1 cellular context compared by ENCODE assay signal in the genomic region with DNA sequence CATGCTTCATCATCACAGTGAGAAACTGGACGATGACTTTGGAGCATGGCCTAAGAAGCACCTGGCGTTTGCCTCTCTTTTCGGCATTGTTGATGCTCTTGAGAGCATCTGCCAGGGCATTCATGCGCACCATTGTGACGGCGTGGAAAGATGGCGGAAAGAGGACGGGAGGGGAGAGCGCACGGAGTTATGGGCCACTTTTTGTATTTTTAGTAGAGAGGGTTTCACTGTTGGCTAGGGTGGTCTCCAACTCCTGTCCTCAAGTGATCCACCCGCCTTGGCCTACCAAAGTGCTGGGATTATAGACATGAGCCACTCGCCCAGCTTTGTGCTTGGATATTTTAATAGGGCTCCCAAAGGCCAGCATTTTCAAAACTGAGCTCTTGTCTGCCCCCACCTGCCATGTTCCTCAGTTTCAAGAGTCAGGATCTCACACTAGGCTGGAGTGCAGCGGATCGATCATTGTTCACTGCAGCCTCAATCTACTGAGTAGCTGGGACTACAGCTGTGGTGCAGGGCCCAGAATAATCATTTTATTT.
A peak's percentile ranks its signal among the peaks of the same experiment; 100 is the strongest.
TF ChIP-seq lines count a peak whose summit lies in the region.

No MANE protein-coding gene starts in this region.

TF ChIP-seq in K562, 482 proteins besides CTCF, POLR2A, EP300 and RAD21:
- TF ChIP-seq MYNN (IDR thresholded peaks at IDR 0.05) (peak; percentile 41; the same call in 1 of the 2 replicates), MYNN (CRISPR knock-in tag; IDR thresholded peaks at IDR 0.05) (no peak), ZBTB26 (CRISPR knock-in tag; IDR thresholded peaks at IDR 0.05) (no peak), POLR2AphosphoS2 (IDR thresholded peaks at IDR 0.05; ENCODE audit: low read length) (peak; percentile 92), POLR2AphosphoS5 (IDR thresholded peaks at IDR 0.05; ENCODE audit: control insufficient read depth, insufficient read depth, low read depth, low read length) (peak; percentile 63; the same call in 1 of the 2 replicates), ATF1 (CRISPR knock-in tag; IDR thresholded peaks at IDR 0.05) (no peak), ATF1 (tag; IDR thresholded peaks at IDR 0.05) (0 out of 2 replicates have a peak, but pooled peaks have one; percentile 7), THRAP3 (IDR thresholded peaks at IDR 0.05; ENCODE audit: borderline replicate concordance) (peak; percentile 83; the same call in 1 of the 2 replicates), ZNF23 (CRISPR knock-in tag; IDR thresholded peaks at IDR 0.05) (no peak), RBFOX2 (IDR thresholded peaks at IDR 0.05; ENCODE audit: low read depth, low read length) (peak; percentile 8; the same call in 1 of the 2 replicates), TOE1 (IDR thresholded peaks at IDR 0.05; ENCODE audit: borderline replicate concordance) (0 out of 2 replicates have a peak, but pooled peaks have one; percentile 32), TOE1 (CRISPR knock-in tag; IDR thresholded peaks at IDR 0.05; ENCODE audit: borderline replicate concordance, low read depth) (no peak), BDP1 (IDR thresholded peaks at IDR 0.05; ENCODE audit: insufficient read depth, insufficient read length) (no peak), KDM5B (IDR thresholded peaks at IDR 0.05; ENCODE audit: insufficient replicate concordance, low read depth, low read length) (peak; percentile 26), ZNF165 (CRISPR knock-in tag; IDR thresholded peaks at IDR 0.05; ENCODE audit: borderline replicate concordance) (no peak), POLR2G (IDR thresholded peaks at IDR 0.05; ENCODE audit: low read depth, low read length) (peak; percentile 41; the same call in 1 of the 2 replicates), STAG1 (CRISPR knock-in tag; IDR thresholded peaks at IDR 0.05; ENCODE audit: borderline replicate concordance) (no peak), THAP12 (CRISPR knock-in tag; IDR thresholded peaks at IDR 0.05) (no peak), ZNF551 (CRISPR knock-in tag; IDR thresholded peaks at IDR 0.05) (0 out of 2 replicates have a peak, but pooled peaks have one; percentile 36), SUPT5H (IDR thresholded peaks at IDR 0.05) (peak; percentile 63), YY1 (IDR thresholded peaks at IDR 0.05; ENCODE audit: borderline replicate concordance in 1 of 3, control insufficient read depth in 1 of 3, extremely low read depth in 1 of 3, insufficient read depth in 3 of 3, insufficient read length in 1 of 3, insufficient replicate concordance in 2 of 3, low read depth in 1 of 3, low read length in 2 of 3) (peak in 1 of 3 experiments; percentile 24), THRB (CRISPR knock-in tag; conservative IDR thresholded peaks at IDR 0.05) (peak; percentile 50; the same call in 1 of the 2 replicates), ZNF143 (CRISPR knock-in tag; IDR thresholded peaks at IDR 0.05) (no peak), POLR2B (IDR thresholded peaks at IDR 0.05; ENCODE audit: low read depth, partially characterized antibody) (peak; percentile 56), BCLAF1 (IDR thresholded peaks at IDR 0.05; ENCODE audit: borderline replicate concordance in 1 of 2, control insufficient read depth in 1 of 2, low read depth in 2 of 2, low read length in 1 of 2) (peak in 1 of 2 experiments; percentile 57; a peak in 1 of 4 replicates), MLLT1 (IDR thresholded peaks at IDR 0.05) (peak in 1 of 2 experiments; percentile 68; a peak in 1 of 4 replicates), E2F8 (IDR thresholded peaks at IDR 0.05; ENCODE audit: low read depth, partially characterized antibody) (peak; percentile 14)
- TF ChIP-seq, protein P1, sequence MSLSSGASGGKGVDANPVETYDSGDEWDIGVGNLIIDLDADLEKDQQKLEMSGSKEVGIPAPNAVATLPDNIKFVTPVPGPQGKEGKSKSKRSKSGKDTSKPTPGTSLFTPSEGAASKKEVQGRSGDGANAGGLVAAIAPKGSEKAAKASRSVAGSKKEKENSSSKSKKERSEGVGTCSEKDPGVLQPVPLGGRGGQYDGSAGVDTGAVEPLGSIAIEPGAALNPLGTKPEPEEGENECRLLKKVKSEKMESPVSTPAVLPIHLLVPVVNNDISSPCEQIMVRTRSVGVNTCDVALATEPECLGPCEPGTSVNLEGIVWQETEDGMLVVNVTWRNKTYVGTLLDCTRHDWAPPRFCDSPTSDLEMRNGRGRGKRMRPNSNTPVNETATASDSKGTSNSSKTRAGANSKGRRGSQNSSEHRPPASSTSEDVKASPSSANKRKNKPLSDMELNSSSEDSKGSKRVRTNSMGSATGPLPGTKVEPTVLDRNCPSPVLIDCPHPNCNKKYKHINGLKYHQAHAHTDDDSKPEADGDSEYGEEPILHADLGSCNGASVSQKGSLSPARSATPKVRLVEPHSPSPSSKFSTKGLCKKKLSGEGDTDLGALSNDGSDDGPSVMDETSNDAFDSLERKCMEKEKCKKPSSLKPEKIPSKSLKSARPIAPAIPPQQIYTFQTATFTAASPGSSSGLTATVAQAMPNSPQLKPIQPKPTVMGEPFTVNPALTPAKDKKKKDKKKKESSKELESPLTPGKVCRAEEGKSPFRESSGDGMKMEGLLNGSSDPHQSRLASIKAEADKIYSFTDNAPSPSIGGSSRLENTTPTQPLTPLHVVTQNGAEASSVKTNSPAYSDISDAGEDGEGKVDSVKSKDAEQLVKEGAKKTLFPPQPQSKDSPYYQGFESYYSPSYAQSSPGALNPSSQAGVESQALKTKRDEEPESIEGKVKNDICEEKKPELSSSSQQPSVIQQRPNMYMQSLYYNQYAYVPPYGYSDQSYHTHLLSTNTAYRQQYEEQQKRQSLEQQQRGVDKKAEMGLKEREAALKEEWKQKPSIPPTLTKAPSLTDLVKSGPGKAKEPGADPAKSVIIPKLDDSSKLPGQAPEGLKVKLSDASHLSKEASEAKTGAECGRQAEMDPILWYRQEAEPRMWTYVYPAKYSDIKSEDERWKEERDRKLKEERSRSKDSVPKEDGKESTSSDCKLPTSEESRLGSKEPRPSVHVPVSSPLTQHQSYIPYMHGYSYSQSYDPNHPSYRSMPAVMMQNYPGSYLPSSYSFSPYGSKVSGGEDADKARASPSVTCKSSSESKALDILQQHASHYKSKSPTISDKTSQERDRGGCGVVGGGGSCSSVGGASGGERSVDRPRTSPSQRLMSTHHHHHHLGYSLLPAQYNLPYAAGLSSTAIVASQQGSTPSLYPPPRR (CRISPR knock-in tag; IDR thresholded peaks at IDR 0.05; ENCODE audit: borderline replicate concordance): 0 out of 2 replicates have a peak, but pooled peaks have one; percentile 14
- TF ChIP-seq, protein P2, sequence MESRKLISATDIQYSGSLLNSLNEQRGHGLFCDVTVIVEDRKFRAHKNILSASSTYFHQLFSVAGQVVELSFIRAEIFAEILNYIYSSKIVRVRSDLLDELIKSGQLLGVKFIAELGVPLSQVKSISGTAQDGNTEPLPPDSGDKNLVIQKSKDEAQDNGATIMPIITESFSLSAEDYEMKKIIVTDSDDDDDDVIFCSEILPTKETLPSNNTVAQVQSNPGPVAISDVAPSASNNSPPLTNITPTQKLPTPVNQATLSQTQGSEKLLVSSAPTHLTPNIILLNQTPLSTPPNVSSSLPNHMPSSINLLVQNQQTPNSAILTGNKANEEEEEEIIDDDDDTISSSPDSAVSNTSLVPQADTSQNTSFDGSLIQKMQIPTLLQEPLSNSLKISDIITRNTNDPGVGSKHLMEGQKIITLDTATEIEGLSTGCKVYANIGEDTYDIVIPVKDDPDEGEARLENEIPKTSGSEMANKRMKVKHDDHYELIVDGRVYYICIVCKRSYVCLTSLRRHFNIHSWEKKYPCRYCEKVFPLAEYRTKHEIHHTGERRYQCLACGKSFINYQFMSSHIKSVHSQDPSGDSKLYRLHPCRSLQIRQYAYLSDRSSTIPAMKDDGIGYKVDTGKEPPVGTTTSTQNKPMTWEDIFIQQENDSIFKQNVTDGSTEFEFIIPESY (CRISPR knock-in tag; IDR thresholded peaks at IDR 0.05): 0 out of 2 replicates have a peak, but pooled peaks have one; percentile 44
